Comparison of ENCODE assay signal across 1 cellular context in genomic region chr17:80103061-80103481, GRCh38.
TF ChIP-seq lines count a peak whose summit lies in the region.

No MANE protein-coding gene starts in this region.

TF ChIP-seq in IMR-90, 13 proteins besides CTCF, POLR2A, EP300 and RAD21:
- TF ChIP-seq SMC3 (IDR thresholded peaks at IDR 0.05; ENCODE audit: low read depth, low read length): no peak
- TF ChIP-seq ELK1 (IDR thresholded peaks at IDR 0.05; ENCODE audit: borderline replicate concordance, low read depth, low read length): no peak
- no peak for TF ChIP-seq RCOR1 (IDR thresholded peaks at IDR 0.05; ENCODE audit: insufficient replicate concordance, low read length)
- TF ChIP-seq MAZ (IDR thresholded peaks at IDR 0.05; ENCODE audit: borderline replicate concordance, low read depth, low read length): no peak
